8 cellular contexts compared by ENCODE assay signal in the genomic region with DNA sequence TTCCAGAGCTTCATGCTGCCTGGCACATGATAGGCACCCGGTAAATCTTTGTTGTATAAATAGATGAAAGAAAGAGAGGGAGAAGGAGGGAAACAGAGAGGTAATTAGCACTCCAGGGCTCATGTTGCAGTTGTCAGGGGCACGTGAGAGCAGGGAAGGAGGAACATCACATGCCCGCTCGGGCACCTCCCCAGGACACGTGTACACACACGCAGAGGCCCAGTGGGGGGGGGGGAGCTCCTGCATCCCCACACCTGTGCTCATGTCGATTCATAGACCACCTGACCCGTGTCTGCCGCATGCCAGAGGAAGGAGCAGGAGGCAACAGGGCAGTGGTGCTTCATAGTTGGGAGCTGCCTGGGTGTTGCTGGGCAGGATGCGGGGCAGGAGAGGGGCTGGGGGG. TPM values are rescaled to one million over a fixed set of nuclear protein-coding genes. Genes with fewer than 3 reads are reported as not detected.
DNase-seq lines count a peak whose midpoint lies in the region; ATAC-seq and TF ChIP-seq lines count a peak whose summit lies in the region.

No MANE protein-coding gene starts in this region.

- no peak overlapping the region for H3K27ac ChIP-seq in CD4-positive, CD25-positive, alpha-beta regulatory T cell (ENCODE audit: insufficient read depth, low read length, poor library complexity, severe bottlenecking)
- peak overlapping the region; percentile 81 to 86 for H3K27ac ChIP-seq in prostate gland

- no peaks in the 10 kb centered on the region for H3K27me3 ChIP-seq in CD4-positive, CD25-positive, alpha-beta regulatory T cell (ENCODE audit: control insufficient read depth, insufficient read depth, low read length)
- no peaks in the 10 kb centered on the region for H3K27me3 ChIP-seq in prostate gland (replicated peaks; ENCODE audit: insufficient read depth)

- peak overlapping the region; percentile 14 to 87 (median 38) for H3K27ac Mint-ChIP-seq in CD4-positive, CD25-positive, alpha-beta regulatory T cell

- H3K4me1 Mint-ChIP-seq in CD4-positive, CD25-positive, alpha-beta regulatory T cell: peaks cover 0 to 5% (median 0%) of the 10 kb centered on the region in 4 donors

- no peaks in the 10 kb centered on the region for H3K4me1 ChIP-seq in CD4-positive, CD25-positive, alpha-beta regulatory T cell (ENCODE audit: control insufficient read depth, insufficient read depth, low read length, poor library complexity, severe bottlenecking)
- H3K4me1 ChIP-seq in prostate gland (replicated peaks): peaks cover 21% of the 10 kb centered on the region

- no peak for TF ChIP-seq CTCF in prostate gland (IDR thresholded peaks at IDR 0.05)

- no peaks in the 10 kb centered on the region for H3K36me3 ChIP-seq in CD4-positive, CD25-positive, alpha-beta regulatory T cell (ENCODE audit: control insufficient read depth, insufficient read depth, low read length)
- no peaks in the 10 kb centered on the region for H3K36me3 ChIP-seq in prostate gland

- no peak overlapping the region for H3K4me3 Mint-ChIP-seq in CD4-positive, CD25-positive, alpha-beta regulatory T cell

- intact Hi-C loops in cardiac septum (cut with DNase I): loop anchor here (2.0 to 5.0 kb wide), 3 partner anchors 42 to 77 kb away; no protein-coding TSS in a partner anchor
- intact Hi-C loops in prostate gland (cut with DNase I): no loop called here

- WGBS in prostate gland: 46% methylated on average over 10 of the region's 10 CpGs

- no peak for DNase-seq in CD4-positive, CD25-positive, alpha-beta regulatory T cell
- DNase-seq in NCI-H748 (lab: John Stamatoyannopoulos, UW; ENCODE audit: unreplicated experiment) (peak; percentile 72), cardiac septum (ENCODE audit: low spot score) (peak; percentile 73), prostate gland (ENCODE audit: low spot score) (peak; percentile 84), glomerular visceral epithelial cell (ENCODE audit: extremely low spot score) (no peak)

- H3K27me3 Mint-ChIP-seq in CD4-positive, CD25-positive, alpha-beta regulatory T cell: no peaks in the 10 kb centered on the region

- no peaks in the 10 kb centered on the region for H3K9me3 Mint-ChIP-seq in CD4-positive, CD25-positive, alpha-beta regulatory T cell

- H3K9me3 ChIP-seq in CD4-positive, CD25-positive, alpha-beta regulatory T cell (ENCODE audit: control insufficient read depth in 2 of 2, low read length in 2 of 2): no peaks in the 10 kb centered on the region
- no peaks in the 10 kb centered on the region for H3K9me3 ChIP-seq in prostate gland

- H3K36me3 Mint-ChIP-seq in CD4-positive, CD25-positive, alpha-beta regulatory T cell: no peaks in the 10 kb centered on the region

- ATAC-seq in CD4-positive, CD25-positive, alpha-beta regulatory T cell (ENCODE audit: low read depth in 2 of 2): no peak
- ATAC-seq in GM21529 (IDR thresholded peaks at IDR 0.05; ENCODE audit: unreplicated experiment) (no peak), HG02610 (IDR thresholded peaks at IDR 0.05; ENCODE audit: unreplicated experiment) (no peak), GM18498 (IDR thresholded peaks at IDR 0.05; ENCODE audit: unreplicated experiment) (no peak)

- no peak overlapping the region for H3K4me3 ChIP-seq in CD4-positive, CD25-positive, alpha-beta regulatory T cell (ENCODE audit: low read depth, low read length)
- no peak overlapping the region for H3K4me3 ChIP-seq in prostate gland

- no peak for TF ChIP-seq POLR2A in prostate gland (IDR thresholded peaks at IDR 0.05)

RNA-seq across cellular contexts. Expression of gene NNMT, which starts 37.1 kb away (rescaled TPM):
- not detected for total RNA-seq in CD4-positive, CD25-positive, alpha-beta regulatory T cell
- not detected for polyA plus RNA-seq in CD4-positive, CD25-positive, alpha-beta regulatory T cell
- total RNA-seq in cardiac septum (72.9 TPM), prostate gland (10 to 100 TPM; 59.3 to 63.2 TPM)

Comparison
In these comparisons a context has a peak if more than half of its experiments do, and no peak if none do; other contexts are left out.
1. DNase-seq: peak in NCI-H748 (single experiment), cardiac septum (single experiment) and prostate gland (single experiment); none in CD4-positive, CD25-positive, alpha-beta regulatory T cell (0 of 3) and glomerular visceral epithelial cell (single experiment).
2. RNA of gene NNMT, which starts 37.1 kb away (total RNA-seq): 72.9 TPM in cardiac septum (single experiment) and 59.3 to 63.2 TPM in prostate gland; not detected in CD4-positive, CD25-positive, alpha-beta regulatory T cell (single experiment); every median in the first group is over 10 times any median in the second.